24 cellular contexts compared by ENCODE assay signal in genomic region chr12:28645891-28646290, GRCh38.
"Had no signal": no experiment of that assay in that cellular context is flagged by ENCODE, and none has a peak within 500 bp of the region (broad histone marks: within the 10 kb centered on the region; RNA-seq: fewer than 3 reads in every experiment).

No MANE protein-coding gene starts in this region.

- H3K4me1 ChIP-seq: SJCRH30 had no signal

- H3K9me3 ChIP-seq: SJCRH30 had no signal

- H3K27ac ChIP-seq: KMS-11, RWPE1, SJCRH30 had no signal

- H3K4me3 Mint-ChIP-seq: IgD-negative memory B cell had no signal

- H3K4me1 Mint-ChIP-seq: IgD-negative memory B cell had no signal

- H3K9ac ChIP-seq: KMS-11 had no signal

- H3K27me3 Mint-ChIP-seq: IgD-negative memory B cell had no signal

- H3K4me2 ChIP-seq: KMS-11 had no signal

- H3K36me3 Mint-ChIP-seq: IgD-negative memory B cell had no signal

- H3K36me3 ChIP-seq: SJCRH30 had no signal

- ATAC-seq: HepG2, K562, Panc1, PC-3, SK-N-SH treated with all-trans-retinoic acid at 6 μM for 48 hours had no signal

- H3K27ac Mint-ChIP-seq: IgD-negative memory B cell had no signal

- DNase-seq: MV-4-11; NCI-H1048; NCI-H1105; NCI-H1417; NCI-H1436 treated with DMSO at 0.1 percent for 48 hours; NCI-H1694; NCI-H187 treated with DMSO at 0.1 percent for 48 hours; NCI-H2081; NCI-H2107; NCI-H2227 treated with DMSO at 0.1 percent for 48 hours; NCI-H524; NCI-H526 treated with DMSO at 0.1 percent for 48 hours; NCI-H748 treated with DMSO at 0.1 percent for 48 hours; NK-92 treated with Interleukin-12 subunit alpha and Interleukin-12 subunit beta, amount 100 ng/mL, for 24 hours; PC-3; SHP77 treated with DMSO at 0.1 percent for 48 hours; SJCRH30 had no signal

- H3K4me3 ChIP-seq: K562, SJCRH30 had no signal

- H3K27me3 ChIP-seq: SJCRH30 had no signal
